ENCODE assay signal across 2 cellular contexts in the genomic region with DNA sequence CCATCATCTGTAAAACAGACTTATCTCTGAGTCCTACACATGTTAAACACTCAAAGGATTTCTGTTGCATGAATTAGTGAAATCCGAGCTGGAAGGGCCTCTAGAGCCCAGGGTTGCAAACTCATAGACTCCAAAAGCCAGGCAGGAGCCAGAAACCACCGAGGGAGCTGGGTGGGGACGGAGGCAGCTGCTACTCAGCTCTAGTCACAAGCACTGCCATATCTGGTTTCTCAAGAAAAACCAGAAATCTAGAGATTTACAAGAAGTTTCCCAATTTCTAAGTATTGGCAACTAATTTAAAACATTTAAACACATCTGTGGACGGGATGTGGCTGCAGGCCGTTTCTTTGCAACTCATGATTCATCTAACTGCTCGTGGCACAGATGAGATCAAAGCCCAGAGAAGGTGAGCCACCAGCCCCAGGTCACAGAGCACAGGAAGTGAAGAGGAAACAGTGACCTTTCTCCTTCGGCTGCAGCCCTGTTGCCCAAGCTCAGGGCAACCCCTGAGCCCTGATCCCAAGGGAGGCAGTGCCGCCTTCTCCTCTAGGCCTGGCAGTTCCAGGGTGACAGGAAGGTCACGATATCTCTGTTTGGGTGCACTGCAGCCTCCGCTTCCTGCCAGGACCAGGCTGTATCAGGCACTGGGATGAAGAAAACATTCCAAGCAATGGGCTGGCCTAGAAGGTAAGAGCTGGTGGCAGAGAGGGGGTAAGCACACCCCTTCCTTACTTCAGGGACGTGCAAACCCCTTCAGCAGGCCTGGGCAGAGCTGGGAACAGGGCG.
TF ChIP-seq lines count a peak whose summit lies in the region.

No MANE protein-coding gene starts in this region.

TF ChIP-seq in A549, 52 proteins besides CTCF, POLR2A, EP300 and RAD21:
- peak in 1 of 2 experiments; percentile 56; a peak in 2 of 5 replicates for TF ChIP-seq JUN (IDR thresholded peaks at IDR 0.05)
- no peak for TF ChIP-seq NFE2L2 (conservative IDR thresholded peaks at IDR 0.05; ENCODE audit: low read length)
- TF ChIP-seq ESRRA (IDR thresholded peaks at IDR 0.05; ENCODE audit: borderline replicate concordance, low read length): peak; percentile 16; the same call in 1 of the 2 replicates
- TF ChIP-seq ZFP36 (IDR thresholded peaks at IDR 0.05; ENCODE audit: borderline replicate concordance, partially characterized antibody): peak; percentile 82
- TF ChIP-seq MAFK (IDR thresholded peaks at IDR 0.05; ENCODE audit: partially characterized antibody): no peak
- no peak for TF ChIP-seq KDM1A (IDR thresholded peaks at IDR 0.05; ENCODE audit: low read depth)
- no peak for TF ChIP-seq ZSCAN20 (CRISPR knock-in tag; IDR thresholded peaks at IDR 0.05)
- no peak for TF ChIP-seq PHF8 (IDR thresholded peaks at IDR 0.05; ENCODE audit: borderline replicate concordance, low read depth)

TF ChIP-seq in HepG2, 621 proteins besides CTCF, POLR2A, EP300 and RAD21 (continues in another document):
- 0 out of 2 replicates have a peak, but pooled peaks have one; percentile 36 for TF ChIP-seq ZNF337 (CRISPR knock-in tag; IDR thresholded peaks at IDR 0.05; ENCODE audit: borderline replicate concordance, low read depth)
- TF ChIP-seq THAP9 (CRISPR knock-in tag; IDR thresholded peaks at IDR 0.05; ENCODE audit: borderline replicate concordance): peak; percentile 64; the same call in 1 of the 2 replicates
- TF ChIP-seq ZNF746 (CRISPR knock-in tag; IDR thresholded peaks at IDR 0.05): peak; percentile 60; the same call in 1 of the 2 replicates
- peak; percentile 50 for TF ChIP-seq TEAD3 (CRISPR knock-in tag; optimal IDR thresholded peaks at IDR 0.05; ENCODE audit: borderline replicate concordance)
- no peak for TF ChIP-seq NFYC (CRISPR knock-in tag; IDR thresholded peaks at IDR 0.05)
- peak; percentile 81 for TF ChIP-seq ZFP36 (IDR thresholded peaks at IDR 0.05; ENCODE audit: borderline replicate concordance, low read depth, low read length, partially characterized antibody)
- TF ChIP-seq ZNF83 (CRISPR knock-in tag; IDR thresholded peaks at IDR 0.05; ENCODE audit: borderline replicate concordance): 0 out of 2 replicates have a peak, but pooled peaks have one; percentile 48
- TF ChIP-seq CEBPG (CRISPR knock-in tag; IDR thresholded peaks at IDR 0.05): peak; percentile 71
- TF ChIP-seq ZNF878 (CRISPR knock-in tag; IDR thresholded peaks at IDR 0.05): no peak
- TF ChIP-seq ZBTB7B (CRISPR knock-in tag; IDR thresholded peaks at IDR 0.05): 0 out of 2 replicates have a peak, but pooled peaks have one; percentile 46
- peak; percentile 74 for TF ChIP-seq ZNF883 (CRISPR knock-in tag; IDR thresholded peaks at IDR 0.05; ENCODE audit: not compliant biosample characterization)
- TF ChIP-seq MTA3 (CRISPR knock-in tag; IDR thresholded peaks at IDR 0.05): no peak
- peak; percentile 47; the same call in 1 of the 2 replicates for TF ChIP-seq ZNF776 (CRISPR knock-in tag; IDR thresholded peaks at IDR 0.05)
- TF ChIP-seq ZNF17 (CRISPR knock-in tag; IDR thresholded peaks at IDR 0.05): no peak
- TF ChIP-seq NR2F2 (IDR thresholded peaks at IDR 0.05; ENCODE audit: borderline replicate concordance, low read depth): no peak
- peak; percentile 59; the same call in 1 of the 2 replicates for TF ChIP-seq ZNF839 (CRISPR knock-in tag; IDR thresholded peaks at IDR 0.05; ENCODE audit: borderline replicate concordance)
- TF ChIP-seq ZFP91 (CRISPR knock-in tag; IDR thresholded peaks at IDR 0.05; ENCODE audit: borderline replicate concordance): peak; percentile 32; the same call in 1 of the 2 replicates
- TF ChIP-seq, protein P1, sequence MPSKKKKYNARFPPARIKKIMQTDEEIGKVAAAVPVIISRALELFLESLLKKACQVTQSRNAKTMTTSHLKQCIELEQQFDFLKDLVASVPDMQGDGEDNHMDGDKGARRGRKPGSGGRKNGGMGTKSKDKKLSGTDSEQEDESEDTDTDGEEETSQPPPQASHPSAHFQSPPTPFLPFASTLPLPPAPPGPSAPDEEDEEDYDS (CRISPR knock-in tag; IDR thresholded peaks at IDR 0.05): peak; percentile 24; the same call in 1 of the 2 replicates
- no peak for TF ChIP-seq ZNF766 (CRISPR knock-in tag; IDR thresholded peaks at IDR 0.05; ENCODE audit: borderline replicate concordance)
- no peak for TF ChIP-seq ZNF672 (CRISPR knock-in tag; IDR thresholded peaks at IDR 0.05)
- peak; percentile 62 for TF ChIP-seq FOSL2 (CRISPR knock-in tag; IDR thresholded peaks at IDR 0.05)
- no peak for TF ChIP-seq ZEB1 (IDR thresholded peaks at IDR 0.05; ENCODE audit: insufficient replicate concordance, low read depth)
- TF ChIP-seq PPARG (CRISPR knock-in tag; conservative IDR thresholded peaks at IDR 0.05): 0 out of 2 replicates have a peak, but pooled peaks have one; percentile 31
- 0 out of 2 replicates have a peak, but pooled peaks have one; percentile 30 for TF ChIP-seq SP4 (CRISPR knock-in tag; IDR thresholded peaks at IDR 0.05)
- TF ChIP-seq BRD4 (CRISPR knock-in tag; IDR thresholded peaks at IDR 0.05): no peak
- TF ChIP-seq ZSCAN9 (CRISPR knock-in tag; IDR thresholded peaks at IDR 0.05; ENCODE audit: borderline replicate concordance): 0 out of 2 replicates have a peak, but pooled peaks have one; percentile 33
- no peak for TF ChIP-seq ZSCAN29 (CRISPR knock-in tag; conservative IDR thresholded peaks at IDR 0.05)
- TF ChIP-seq BCL3 (CRISPR knock-in tag; IDR thresholded peaks at IDR 0.05): peak; percentile 47; the same call in 1 of the 2 replicates
- TF ChIP-seq ADNP (CRISPR knock-in tag; IDR thresholded peaks at IDR 0.05): peak; percentile 63; the same call in 1 of the 2 replicates
- peak; percentile 100 for TF ChIP-seq ZNF768 (CRISPR knock-in tag; IDR thresholded peaks at IDR 0.05)
- TF ChIP-seq ZNF614 (CRISPR knock-in tag; IDR thresholded peaks at IDR 0.05; ENCODE audit: borderline replicate concordance): 0 out of 2 replicates have a peak, but pooled peaks have one; percentile 38
- 0 out of 2 replicates have a peak, but pooled peaks have one; percentile 23 for TF ChIP-seq FOXA3 (CRISPR knock-in tag; IDR thresholded peaks at IDR 0.05)
- TF ChIP-seq SOX6 (IDR thresholded peaks at IDR 0.05): no peak
- no peak for TF ChIP-seq SOX6 (CRISPR knock-in tag; IDR thresholded peaks at IDR 0.05)
- peak; percentile 45; the same call in 1 of the 2 replicates for TF ChIP-seq ZNF274 (CRISPR knock-in tag; IDR thresholded peaks at IDR 0.05)
- peak; percentile 75; the same call in 1 of the 2 replicates for TF ChIP-seq HNRNPL (IDR thresholded peaks at IDR 0.05; ENCODE audit: low read depth, low read length)
- TF ChIP-seq, protein P2, sequence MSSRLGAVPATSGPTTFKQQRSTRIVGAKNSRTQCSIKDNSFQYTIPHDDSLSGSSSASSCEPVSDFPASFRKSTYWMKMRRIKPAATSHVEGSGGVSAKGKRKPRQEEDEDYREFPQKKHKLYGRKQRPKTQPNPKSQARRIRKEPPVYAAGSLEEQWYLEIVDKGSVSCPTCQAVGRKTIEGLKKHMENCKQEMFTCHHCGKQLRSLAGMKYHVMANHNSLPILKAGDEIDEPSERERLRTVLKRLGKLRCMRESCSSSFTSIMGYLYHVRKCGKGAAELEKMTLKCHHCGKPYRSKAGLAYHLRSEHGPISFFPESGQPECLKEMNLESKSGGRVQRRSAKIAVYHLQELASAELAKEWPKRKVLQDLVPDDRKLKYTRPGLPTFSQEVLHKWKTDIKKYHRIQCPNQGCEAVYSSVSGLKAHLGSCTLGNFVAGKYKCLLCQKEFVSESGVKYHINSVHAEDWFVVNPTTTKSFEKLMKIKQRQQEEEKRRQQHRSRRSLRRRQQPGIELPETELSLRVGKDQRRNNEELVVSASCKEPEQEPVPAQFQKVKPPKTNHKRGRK (CRISPR knock-in tag; IDR thresholded peaks at IDR 0.05): no peak
- TF ChIP-seq RELA (CRISPR knock-in tag; IDR thresholded peaks at IDR 0.05): no peak
- TF ChIP-seq, protein P3, sequence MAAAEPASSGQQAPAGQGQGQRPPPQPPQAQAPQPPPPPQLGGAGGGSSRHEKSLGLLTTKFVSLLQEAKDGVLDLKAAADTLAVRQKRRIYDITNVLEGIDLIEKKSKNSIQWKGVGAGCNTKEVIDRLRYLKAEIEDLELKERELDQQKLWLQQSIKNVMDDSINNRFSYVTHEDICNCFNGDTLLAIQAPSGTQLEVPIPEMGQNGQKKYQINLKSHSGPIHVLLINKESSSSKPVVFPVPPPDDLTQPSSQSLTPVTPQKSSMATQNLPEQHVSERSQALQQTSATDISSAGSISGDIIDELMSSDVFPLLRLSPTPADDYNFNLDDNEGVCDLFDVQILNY (CRISPR knock-in tag; conservative IDR thresholded peaks at IDR 0.05): no peak
- 0 out of 2 replicates have a peak, but pooled peaks have one; percentile 49 for TF ChIP-seq ZNF546 (CRISPR knock-in tag; conservative IDR thresholded peaks at IDR 0.05)
- TF ChIP-seq ZFY (CRISPR knock-in tag; IDR thresholded peaks at IDR 0.05): peak; percentile 13; the same call in 1 of the 2 replicates
